ENCODE assay signal across 21 cellular contexts in genomic region chr5:103542441-103542840, GRCh38. TPM values are rescaled to one million over a fixed set of nuclear protein-coding genes. Genes with fewer than 3 reads are reported as not detected.
DNase-seq lines count a peak whose midpoint lies in the region; ATAC-seq and TF ChIP-seq lines count a peak whose summit lies in the region.
"Had no signal": no experiment of that assay in that cellular context is flagged by ENCODE, and none has a peak within 500 bp of the region (broad histone marks: within the 10 kb centered on the region; RNA-seq: fewer than 3 reads in every experiment).

No MANE protein-coding gene starts in this region.

- H3K27ac Mint-ChIP-seq in activated naive CD8-positive, alpha-beta T cell treated with anti-CD3 and anti-CD28 coated beads, Interleukin-2, amount 50 U/mL, for 24 hours: no peak overlapping the region
- H3K27ac Mint-ChIP-seq: CD14-positive monocyte; CD4-positive, alpha-beta memory T cell; CD4-positive, CD25-positive, alpha-beta regulatory T cell; CD8-positive, alpha-beta memory T cell had no signal

- POLR2A ChIA-PET in PC-3 (lab: Charles Lee; ENCODE audit: unreplicated experiment): no interaction called here

- BruUV-seq in PC-3 (replicated peaks; lab: Mats Ljungman, UMichigan): no TSS peak

- H3K36me3 ChIP-seq in PC-3 (ENCODE audit: low read depth, low read length): no peaks in the 10 kb centered on the region
- H3K36me3 ChIP-seq: BE2C, BLaER1 had no signal

- intact Hi-C loops in PC-3 (cut with micrococcal nuclease): loop anchor here (2.0 kb wide), 1 partner anchor 20 kb away; no protein-coding TSS in a partner anchor

- CTCF ChIA-PET in PC-3 (lab: Charles Lee): no interaction called here

- H3K4me3 Mint-ChIP-seq in activated naive CD8-positive, alpha-beta T cell treated with anti-CD3 and anti-CD28 coated beads, Interleukin-2, amount 50 U/mL, for 24 hours: no peak overlapping the region
- H3K4me3 Mint-ChIP-seq: CD14-positive monocyte; CD4-positive, alpha-beta memory T cell; CD4-positive, CD25-positive, alpha-beta regulatory T cell; CD8-positive, alpha-beta memory T cell had no signal

- no peaks in the 10 kb centered on the region for H3K9me3 Mint-ChIP-seq in activated naive CD8-positive, alpha-beta T cell treated with anti-CD3 and anti-CD28 coated beads, Interleukin-2, amount 50 U/mL, for 24 hours
- H3K9me3 Mint-ChIP-seq: CD4-positive, alpha-beta memory T cell; CD4-positive, CD25-positive, alpha-beta regulatory T cell had no signal

- H3K9me3 ChIP-seq in PC-3 (ENCODE audit: low read length): no peaks in the 10 kb centered on the region
- H3K9me3 ChIP-seq: BE2C, BLaER1 had no signal

- H3K9me2 ChIP-seq in PC-3 (replicated peaks; ENCODE audit: low read length): no peaks in the 10 kb centered on the region

- H3K79me2 ChIP-seq in PC-3 (ENCODE audit: low read length): no peaks in the 10 kb centered on the region

- H4K20me1 ChIP-seq in PC-3 (ENCODE audit: low read length): no peaks in the 10 kb centered on the region
- H4K20me1 ChIP-seq: BLaER1 had no signal

- no peaks in the 10 kb centered on the region for H3K4me1 ChIP-seq in PC-3 (ENCODE audit: insufficient read depth, low read length)
- H3K4me1 ChIP-seq: BLaER1 had no signal

- no peak overlapping the region for H3K27ac ChIP-seq in PC-3 (ENCODE audit: low read length)
- H3K27ac ChIP-seq: BLaER1 had no signal

- TF ChIP-seq CTCF in PC-3 (conservative IDR thresholded peaks at IDR 0.05; ENCODE audit: low read depth, low read length) (no peak), fibroblast of villous mesenchyme (IDR thresholded peaks at IDR 0.05; ENCODE audit: insufficient read depth, low read depth, low read length) (no peak)

- H3K4me3 ChIP-seq in PC-3 (ENCODE audit: low read length): no peak overlapping the region
- no peak overlapping the region for H3K4me3 ChIP-seq in fibroblast of villous mesenchyme (ENCODE audit: low read depth, low read length)
- H3K4me3 ChIP-seq: BLaER1 had no signal

- no peak overlapping the region for H3K9ac ChIP-seq in PC-3 (ENCODE audit: low read length)
- H3K9ac ChIP-seq: BLaER1 had no signal

- DNase-seq in PC-3 (peak; percentile 17), fibroblast of villous mesenchyme (ENCODE audit: low read depth) (peak; percentile 50)
- DNase-seq in activated naive CD8-positive, alpha-beta T cell treated with anti-CD3 and anti-CD28 coated beads, Interleukin-2, amount 50 U/mL, for 24 hours: no peak
- DNase-seq: 8988T; ACHN; BE2C; C1 segment of cervical spinal cord; CD4-positive, alpha-beta memory T cell; CD4-positive, CD25-positive, alpha-beta regulatory T cell; CD8-positive, alpha-beta memory T cell; COR-L47; DMS 273 treated with DMSO at 0.1 percent for 48 hours; DMS153; DMS53; DMS79; DND-41; GF-D8 had no signal

- ATAC-seq in PC-3: peak; percentile 82
- no peak for ATAC-seq in activated naive CD8-positive, alpha-beta T cell treated with anti-CD3 and anti-CD28 coated beads, Interleukin-2, amount 50 U/mL, for 24 hours
- no peak for ATAC-seq in HG02571 (IDR thresholded peaks at IDR 0.05; ENCODE audit: unreplicated experiment)
- ATAC-seq in HG03354 (IDR thresholded peaks at IDR 0.05; ENCODE audit: poor library complexity, severe bottlenecking, unreplicated experiment): no peak

- no peaks in the 10 kb centered on the region for H3K36me3 Mint-ChIP-seq in activated naive CD8-positive, alpha-beta T cell treated with anti-CD3 and anti-CD28 coated beads, Interleukin-2, amount 50 U/mL, for 24 hours (ENCODE audit: low read depth)
- H3K36me3 Mint-ChIP-seq: CD14-positive monocyte; CD4-positive, alpha-beta memory T cell; CD4-positive, CD25-positive, alpha-beta regulatory T cell; CD8-positive, alpha-beta memory T cell had no signal

- no peaks in the 10 kb centered on the region for H3K4me1 Mint-ChIP-seq in activated naive CD8-positive, alpha-beta T cell treated with anti-CD3 and anti-CD28 coated beads, Interleukin-2, amount 50 U/mL, for 24 hours
- H3K4me1 Mint-ChIP-seq: CD14-positive monocyte; CD4-positive, alpha-beta memory T cell; CD4-positive, CD25-positive, alpha-beta regulatory T cell; CD8-positive, alpha-beta memory T cell had no signal

- no peak overlapping the region for H3K4me2 ChIP-seq in PC-3 (ENCODE audit: low read length)
- H3K4me2 ChIP-seq: BLaER1 had no signal

- no peak overlapping the region for H2AFZ ChIP-seq in PC-3 (ENCODE audit: low read length)

- peaks cover 5% of the 10 kb centered on the region for H3K27me3 Mint-ChIP-seq in activated naive CD8-positive, alpha-beta T cell treated with anti-CD3 and anti-CD28 coated beads, Interleukin-2, amount 50 U/mL, for 24 hours
- H3K27me3 Mint-ChIP-seq: CD4-positive, alpha-beta memory T cell; CD4-positive, CD25-positive, alpha-beta regulatory T cell; CD8-positive, alpha-beta memory T cell had no signal

- no peaks in the 10 kb centered on the region for H3F3A ChIP-seq in PC-3 (ENCODE audit: low read length, unreplicated experiment)

- H3K27me3 ChIP-seq in PC-3 (ENCODE audit: low read length): no peaks in the 10 kb centered on the region
- H3K27me3 ChIP-seq: BE2C, BLaER1 had no signal

RNA-seq across cellular contexts. Expression of gene NUDT12, which starts 20.1 kb away (rescaled TPM):
- total RNA-seq in PC-3 (2014; rRNA removed): 9.2 and 10.9 TPM in 2 replicates
- total RNA-seq in fibroblast of villous mesenchyme: 12.9 and 19.9 TPM in 2 replicates
- total RNA-seq: CD4-positive, CD25-positive, alpha-beta regulatory T cell had no signal
